8 cellular contexts compared by ENCODE assay signal in the genomic region with DNA sequence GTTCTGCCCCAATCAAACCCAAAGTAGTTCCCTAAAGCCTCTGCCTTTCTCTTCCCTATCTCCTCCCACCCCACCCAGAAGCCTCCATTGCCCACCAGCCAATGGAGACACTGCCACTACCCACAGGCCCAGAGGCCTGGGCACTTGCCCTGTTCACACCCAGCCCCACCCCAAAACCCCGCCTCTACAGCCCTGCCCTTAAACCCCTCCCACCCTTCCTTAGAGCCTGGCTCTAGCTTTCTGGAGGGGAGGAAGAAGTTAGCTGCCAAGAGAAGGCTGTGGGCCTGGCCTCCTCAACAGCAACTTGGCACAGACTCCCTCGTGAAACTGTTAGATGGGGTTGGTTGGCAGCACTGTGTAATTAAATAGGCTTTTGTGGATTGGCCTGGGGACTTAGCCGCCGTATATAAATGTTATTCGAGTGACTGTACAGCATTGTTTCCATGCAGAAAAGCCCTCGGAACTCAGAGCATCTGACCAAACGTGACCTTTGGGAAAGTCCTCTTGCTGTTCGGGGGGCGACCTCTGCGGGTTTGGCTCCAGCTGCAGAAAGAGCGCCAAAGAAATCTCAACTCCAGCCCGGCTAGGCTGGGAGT. TPM values are rescaled to one million over a fixed set of nuclear protein-coding genes. Genes with fewer than 3 reads are reported as not detected.
DNase-seq lines count a peak whose midpoint lies in the region; ATAC-seq and TF ChIP-seq lines count a peak whose summit lies in the region.

No MANE protein-coding gene starts in this region.

- ATAC-seq in mucosa of descending colon (peak; percentile 83), HG03571 (IDR thresholded peaks at IDR 0.05; ENCODE audit: unreplicated experiment) (no peak)

- peak overlapping the region in 1 of 2 donors; percentile 75 for H3K27ac ChIP-seq in coronary artery

- intact Hi-C loops in activated CD4-positive, alpha-beta T cell treated with anti-CD3 and anti-CD28 coated beads, Interleukin-2, amount 10 ng/mL, durations not matched to agents 24 days and 14 days (cut with micrococcal nuclease), result loop anchor here (1.0 to 5.0 kb wide), 3 partner anchors 36 to 87 kb away; no protein-coding TSS in a partner anchor
- intact Hi-C loops in mucosa of descending colon (cut with DNase I, micrococcal nuclease), result no loop called here

- H3K4me1 ChIP-seq in mucosa of descending colon (ENCODE audit: low read depth), result peaks cover 18% of the 10 kb centered on the region

- peaks cover 2% of the 10 kb centered on the region for H3K27me3 Mint-ChIP-seq in activated CD4-positive, alpha-beta T cell treated with anti-CD3 and anti-CD28 coated beads, Interleukin-2, amount 10 ng/mL, durations not matched to agents 24 days and 14 days

- H3K27ac Mint-ChIP-seq in activated CD4-positive, alpha-beta T cell treated with anti-CD3 and anti-CD28 coated beads, Interleukin-2, amount 10 ng/mL, durations not matched to agents 24 days and 14 days, result no peak overlapping the region

- no peaks in the 10 kb centered on the region for H3K9me3 Mint-ChIP-seq in activated CD4-positive, alpha-beta T cell treated with anti-CD3 and anti-CD28 coated beads, Interleukin-2, amount 10 ng/mL, durations not matched to agents 24 days and 14 days

- H3K9me3 ChIP-seq in mucosa of descending colon, result no peaks in the 10 kb centered on the region

- H3K4me1 Mint-ChIP-seq in activated CD4-positive, alpha-beta T cell treated with anti-CD3 and anti-CD28 coated beads, Interleukin-2, amount 10 ng/mL, durations not matched to agents 24 days and 14 days, result peaks cover 14% of the 10 kb centered on the region

- H3K36me3 ChIP-seq in mucosa of descending colon (ENCODE audit: low read depth), result no peaks in the 10 kb centered on the region

- TF ChIP-seq CTCF in coronary artery (IDR thresholded peaks at IDR 0.05) (no peak), mucosa of descending colon (IDR thresholded peaks at IDR 0.05) (no peak), GM20000 (IDR thresholded peaks at IDR 0.05; ENCODE audit: extremely low read depth, missing control alignments) (no peak)

- DNase-seq in activated CD4-positive, alpha-beta T cell treated with anti-CD3 and anti-CD28 coated beads, Interleukin-2, amount 10 ng/mL, durations not matched to agents 24 days and 14 days, result no peak
- DNase-seq in activated CD4-positive, alpha-beta T cell treated with anti-CD3 and anti-CD28 coated beads for 4 hours, result no peak
- DNase-seq in OCI-M1 (lab: John Stamatoyannopoulos, UW), result peak; percentile 45
- DNase-seq in coronary artery (ENCODE audit: low spot score), result no peak
- DNase-seq in mucosa of descending colon, result peak; percentile 78 to 87 (median 80)
- DNase-seq in NCI-H69 (lab: John Stamatoyannopoulos, UW), result no peak
- DNase-seq in GM20000 (ENCODE audit: low spot score), result no peak

- H3K4me3 Mint-ChIP-seq in activated CD4-positive, alpha-beta T cell treated with anti-CD3 and anti-CD28 coated beads, Interleukin-2, amount 10 ng/mL, durations not matched to agents 24 days and 14 days, result peak overlapping the region; percentile 87

- H3K4me3 ChIP-seq in coronary artery, result peak overlapping the region; percentile 65
- no peak overlapping the region for H3K4me3 ChIP-seq in mucosa of descending colon

- no peaks in the 10 kb centered on the region for H3K36me3 Mint-ChIP-seq in activated CD4-positive, alpha-beta T cell treated with anti-CD3 and anti-CD28 coated beads, Interleukin-2, amount 10 ng/mL, durations not matched to agents 24 days and 14 days (ENCODE audit: low read depth)

RNA-seq across cellular contexts. Expression of a gene that starts 31.4 kb away (rescaled TPM):
- total RNA-seq in activated CD4-positive, alpha-beta T cell treated with anti-CD3 and anti-CD28 coated beads, Interleukin-2, amount 10 ng/mL, durations not matched to agents 24 days and 14 days, result 0.47 and 0.56 TPM in 2 replicates
- 1 to 10 TPM in 1 of 3 donors, under 1 TPM in 2; 0.27 to 1.1 (median 0.52) TPM for total RNA-seq in mucosa of descending colon

RNA-seq across cellular contexts. Expression of a gene that starts 39.6 kb away (rescaled TPM):
- total RNA-seq in activated CD4-positive, alpha-beta T cell treated with anti-CD3 and anti-CD28 coated beads, Interleukin-2, amount 10 ng/mL, durations not matched to agents 24 days and 14 days, result 46.6 and 48.0 TPM in 2 replicates
- total RNA-seq in mucosa of descending colon, result 10 to 100 TPM; 45.4 to 51.1 (median 51.1) TPM

RNA-seq across cellular contexts. Expression of a gene that starts 39.8 kb away (rescaled TPM):
- total RNA-seq in activated CD4-positive, alpha-beta T cell treated with anti-CD3 and anti-CD28 coated beads, Interleukin-2, amount 10 ng/mL, durations not matched to agents 24 days and 14 days, result 61.7 and 63.9 TPM in 2 replicates
- 100 to 1,000 TPM in 2 of 3 donors, 10 to 100 TPM in 1; 96.9 to 159 (median 106) TPM for total RNA-seq in mucosa of descending colon

RNA-seq across cellular contexts. Expression of a gene that starts 43.6 kb away (rescaled TPM):
- total RNA-seq in activated CD4-positive, alpha-beta T cell treated with anti-CD3 and anti-CD28 coated beads, Interleukin-2, amount 10 ng/mL, durations not matched to agents 24 days and 14 days, result 18.2 and 18.3 TPM in 2 replicates
- 10 to 100 TPM; 12.3 to 23.2 (median 19.7) TPM for total RNA-seq in mucosa of descending colon

RNA-seq across cellular contexts. Expression of a gene that starts 47.5 kb away (rescaled TPM):
- 44.4 and 47.6 TPM in 2 replicates for total RNA-seq in activated CD4-positive, alpha-beta T cell treated with anti-CD3 and anti-CD28 coated beads, Interleukin-2, amount 10 ng/mL, durations not matched to agents 24 days and 14 days
- 10 to 100 TPM; 28.4 to 45.1 (median 30.3) TPM for total RNA-seq in mucosa of descending colon

Comparison
In these comparisons a context has a peak if more than half of its experiments do, and no peak if none do; other contexts are left out.
1. DNase-seq: peak in OCI-M1 (single experiment) and mucosa of descending colon (3 of 3); none in activated CD4-positive, alpha-beta T cell treated with anti-CD3 and anti-CD28 coated beads, Interleukin-2, amount 10 ng/mL, durations not matched to agents 24 days and 14 days (single experiment), activated CD4-positive, alpha-beta T cell treated with anti-CD3 and anti-CD28 coated beads for 4 hours (0 of 2), coronary artery (single experiment), NCI-H69 (single experiment) and GM20000 (single experiment).